12 cellular contexts compared by ENCODE assay signal in the genomic region with DNA sequence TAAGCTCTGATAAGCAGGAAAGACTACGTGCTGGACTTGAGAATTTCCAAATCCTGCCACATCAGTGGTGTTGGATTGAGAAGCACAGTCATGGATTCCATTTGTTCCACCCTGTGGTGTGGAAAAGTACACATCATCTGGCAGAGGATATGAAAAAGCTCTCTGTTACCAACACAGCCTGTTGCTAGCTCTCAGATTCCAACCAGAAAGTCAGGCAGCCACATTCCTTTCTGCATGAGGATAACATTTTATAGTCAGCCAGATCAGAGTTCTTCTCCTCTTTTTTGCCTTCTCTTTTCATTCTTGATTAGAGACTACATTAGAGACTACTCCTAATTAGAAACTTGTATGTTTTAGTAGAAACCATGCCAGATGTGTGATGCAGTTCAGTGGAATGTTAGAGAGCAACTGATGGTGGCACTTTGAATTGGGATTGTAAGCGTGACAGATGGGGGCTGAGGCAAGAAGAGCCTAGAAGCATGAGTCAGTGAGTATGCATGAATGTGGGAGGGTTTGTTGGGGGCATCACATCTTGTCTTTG.
A peak's percentile ranks its signal among the peaks of the same experiment; 100 is the strongest.
DNase-seq lines count a peak whose midpoint lies in the region; FAIRE-seq and TF ChIP-seq lines count a peak whose summit lies in the region.
"Had no signal": no experiment of that assay in that cellular context is flagged by ENCODE, and none has a peak within 500 bp of the region (broad histone marks: within the 10 kb centered on the region; RNA-seq: fewer than 3 reads in every experiment).

No MANE protein-coding gene starts in this region.

- H3K36me3 Mint-ChIP-seq in type B pancreatic cell, result no peaks in the 10 kb centered on the region

- no peak overlapping the region for H3K9ac ChIP-seq in liver (ENCODE audit: low read depth in 1 of 2, low read length in 2 of 2)

- H3K36me3 ChIP-seq in liver (ENCODE audit: control insufficient read depth in 4 of 4, insufficient read depth in 3 of 4, low read depth in 1 of 4, low read length in 3 of 4), result no peaks in the 10 kb centered on the region
- H3K36me3 ChIP-seq: esophagus squamous epithelium had no signal

- H3K27ac ChIP-seq in liver (ENCODE audit: low read depth in 1 of 2, low read length in 2 of 2), result no peak overlapping the region

- no peaks in the 10 kb centered on the region for H3K27me3 Mint-ChIP-seq in type B pancreatic cell

- no peak for TF ChIP-seq RAD21 in liver (IDR thresholded peaks at IDR 0.05)

- no peak for TF ChIP-seq CTCF in liver (IDR thresholded peaks at IDR 0.05; ENCODE audit: low read depth, low read length, missing input control)
- TF ChIP-seq CTCF in type B pancreatic cell (conservative IDR thresholded peaks at IDR 0.05), result no peak

- DNase-seq in NCI-H2107 treated with DMSO at 0.1 percent for 48 hours (lab: John Stamatoyannopoulos, UW; ENCODE audit: unreplicated experiment) (peak; percentile 17), NCI-H2107 (lab: John Stamatoyannopoulos, UW) (no peak), dedifferentiated amniotic fluid mesenchymal stem cell (ENCODE audit: extremely low spot score) (peak; percentile 98), type B pancreatic cell (ENCODE audit: extremely low spot score, unreplicated experiment) (no peak), NCI-H1694 (lab: John Stamatoyannopoulos, UW) (no peak), GM12891 (ENCODE audit: insufficient read length, low spot score) (no peak)
- DNase-seq in activated T-cell treated with anti-CD3 and anti-CD28 coated beads, Interleukin-2, amount 50 U/mL, for 1 hour, result no peak
- DNase-seq: activated CD8-positive, alpha-beta memory T cell treated with anti-CD3 and anti-CD28 coated beads, Interleukin-2, amount 50 U/mL, for 4 hours; esophagus squamous epithelium; stimulated activated CD4-positive, alpha-beta T cell treated with anti-CD3 and anti-CD28 coated beads, Interleukin-2, amount 100 ng/mL, for 24 hours had no signal

- FAIRE-seq in GM12891 (lab: Jason Lieb, UNC), result no peak
- FAIRE-seq: A204.1 had no signal

- TF ChIP-seq POLR2A in GM12891 (IDR thresholded peaks at IDR 0.05; ENCODE audit: low read depth, low read length), result no peak

- H3K4me3 ChIP-seq in liver (ENCODE audit: low read depth in 1 of 3, low read length in 3 of 3), result no peak overlapping the region
- H3K4me3 ChIP-seq: esophagus squamous epithelium had no signal

- peaks cover 7% of the 10 kb centered on the region for H3K4me1 Mint-ChIP-seq in type B pancreatic cell (ENCODE audit: unreplicated experiment)

- peak overlapping the region; percentile 57 for H3K27ac Mint-ChIP-seq in type B pancreatic cell

- 60% methylated on average over 2 of the region's 2 CpGs for WGBS in liver

- no peaks in the 10 kb centered on the region for H3K4me1 ChIP-seq in liver (ENCODE audit: control insufficient read depth in 4 of 4, insufficient read depth in 4 of 4, low read length in 3 of 4)
- H3K4me1 ChIP-seq: esophagus squamous epithelium had no signal

- H3K27me3 ChIP-seq in liver (ENCODE audit: control insufficient read depth in 4 of 4, insufficient read depth in 4 of 4, low read length in 3 of 4), result peaks cover 0 to 5% (median 0%) of the 10 kb centered on the region in 4 donors
- H3K27me3 ChIP-seq: esophagus squamous epithelium had no signal

- no peaks in the 10 kb centered on the region for H3K9me3 ChIP-seq in liver (ENCODE audit: control insufficient read depth in 4 of 4, low read length in 3 of 4)
- H3K9me3 ChIP-seq: esophagus squamous epithelium had no signal

- H3K9me3 Mint-ChIP-seq in type B pancreatic cell, result peaks cover 6% of the 10 kb centered on the region

- no peak overlapping the region for H3K4me3 Mint-ChIP-seq in type B pancreatic cell

TF ChIP-seq in liver, 16 proteins besides CTCF, POLR2A, EP300 and RAD21:
- TF ChIP-seq JUND (IDR thresholded peaks at IDR 0.05) (peak in 1 of 2 donors; percentile 18), SP1 (IDR thresholded peaks at IDR 0.05) (peak; percentile 13), FOXA2 (IDR thresholded peaks at IDR 0.05) (no peak)
- TF ChIP-seq, protein P1, sequence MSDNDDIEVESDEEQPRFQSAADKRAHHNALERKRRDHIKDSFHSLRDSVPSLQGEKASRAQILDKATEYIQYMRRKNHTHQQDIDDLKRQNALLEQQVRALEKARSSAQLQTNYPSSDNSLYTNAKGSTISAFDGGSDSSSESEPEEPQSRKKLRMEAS (IDR thresholded peaks at IDR 0.05), result no peak

TF ChIP-seq in GM12891, 5 proteins besides CTCF, POLR2A, EP300 and RAD21:
- no peak for TF ChIP-seq SPI1 (IDR thresholded peaks at IDR 0.05; ENCODE audit: low read depth, low read length)
- TF ChIP-seq POLR2AphosphoS5 (IDR thresholded peaks at IDR 0.05; ENCODE audit: low read depth, low read length), result no peak
- no peak for TF ChIP-seq PAX5 (IDR thresholded peaks at IDR 0.05; ENCODE audit: insufficient read depth, low read length, severe bottlenecking)
- TF ChIP-seq TAF1 (IDR thresholded peaks at IDR 0.05; ENCODE audit: low read depth, low read length), result no peak
- TF ChIP-seq POU2F2 (IDR thresholded peaks at IDR 0.05; ENCODE audit: low read depth, low read length), result no peak

Comparison
In these comparisons a context has a peak if more than half of its experiments do, and no peak if none do; other contexts are left out.
1. DNase-seq: peak in NCI-H2107 treated with DMSO at 0.1 percent for 48 hours (single experiment) and dedifferentiated amniotic fluid mesenchymal stem cell (single experiment); none in NCI-H2107 (single experiment), type B pancreatic cell (single experiment), NCI-H1694 (single experiment), activated T-cell treated with anti-CD3 and anti-CD28 coated beads, Interleukin-2, amount 50 U/mL, for 1 hour (single experiment) and GM12891 (single experiment).